16 cellular contexts compared by ENCODE assay signal in genomic region chrX:77070108-77070918, GRCh38.
DNase-seq lines count a peak whose midpoint lies in the region; ATAC-seq, FAIRE-seq and TF ChIP-seq lines count a peak whose summit lies in the region.
"Had no signal": no experiment of that assay in that cellular context is flagged by ENCODE, and none has a peak within 500 bp of the region (broad histone marks: within the 10 kb centered on the region; RNA-seq: fewer than 3 reads in every experiment).

No MANE protein-coding gene starts in this region.

- peaks cover 15% of the 10 kb centered on the region for H3K4me1 ChIP-seq in DOHH2 (ENCODE audit: control insufficient read depth, low read length)
- H3K4me1 ChIP-seq in CD8-positive, alpha-beta memory T cell (ENCODE audit: insufficient read depth, low read length), result no peaks in the 10 kb centered on the region

- peaks cover 12% of the 10 kb centered on the region for H3K4me1 Mint-ChIP-seq in central memory CD8-positive, alpha-beta T cell
- peaks cover 0 to 11% (median 0%) of the 10 kb centered on the region in 3 donors for H3K4me1 Mint-ChIP-seq in CD8-positive, alpha-beta memory T cell

- TF ChIP-seq POLR2A in NB4 (IDR thresholded peaks at IDR 0.05; ENCODE audit: extremely low read depth, insufficient read length), result no peak

- H3K36me3 Mint-ChIP-seq in central memory CD8-positive, alpha-beta T cell (ENCODE audit: insufficient read depth), result no peaks in the 10 kb centered on the region
- H3K36me3 Mint-ChIP-seq in CD8-positive, alpha-beta memory T cell, result no peaks in the 10 kb centered on the region
- H3K36me3 Mint-ChIP-seq: CD4-positive, CD25-positive, alpha-beta regulatory T cell had no signal

- no peaks in the 10 kb centered on the region for H3K9me3 Mint-ChIP-seq in central memory CD8-positive, alpha-beta T cell
- peaks cover 0 to 3% (median 0%) of the 10 kb centered on the region in 5 donors for H3K9me3 Mint-ChIP-seq in CD8-positive, alpha-beta memory T cell

- DNase-seq in GM19239 (ENCODE audit: insufficient read length, low spot score), result no peak
- peak; percentile 3 for DNase-seq in NB4 (ENCODE audit: low read depth)
- DNase-seq in central memory CD8-positive, alpha-beta T cell (ENCODE audit: low spot score in 2 of 2), result no peak
- DNase-seq in NCI-H1092 treated with DMSO at 0.1 percent for 48 hours (lab: John Stamatoyannopoulos, UW), result no peak
- DNase-seq in NCI-H1092 (lab: John Stamatoyannopoulos, UW), result no peak
- DNase-seq in CD8-positive, alpha-beta memory T cell, result no peak
- DNase-seq: activated CD8-positive, alpha-beta memory T cell treated with anti-CD3 and anti-CD28 coated beads, Interleukin-2, amount 50 U/mL, for 48 hours; aorta; CD4-positive, CD25-positive, alpha-beta regulatory T cell; NCI-H1417; occipital lobe; small intestine had no signal

- no peaks in the 10 kb centered on the region for H3K36me3 ChIP-seq in DOHH2 (ENCODE audit: control insufficient read depth, low read length)
- H3K36me3 ChIP-seq in CD8-positive, alpha-beta memory T cell (ENCODE audit: insufficient read depth, low read length), result no peaks in the 10 kb centered on the region

- H3K9me2 ChIP-seq in DOHH2 (replicated peaks; ENCODE audit: control insufficient read depth, low read length), result no peaks in the 10 kb centered on the region

- no peaks in the 10 kb centered on the region for H3K27me3 ChIP-seq in DOHH2 (ENCODE audit: control insufficient read depth, low read length)
- H3K27me3 ChIP-seq in CD8-positive, alpha-beta memory T cell (ENCODE audit: insufficient read depth, low read length, poor library complexity, severe bottlenecking), result no peaks in the 10 kb centered on the region

- peak overlapping the region; percentile 15 for H3K27ac Mint-ChIP-seq in central memory CD8-positive, alpha-beta T cell (ENCODE audit: low read depth)
- no peak overlapping the region for H3K27ac Mint-ChIP-seq in CD8-positive, alpha-beta memory T cell

- POLR2A ChIA-PET in CD8-positive, alpha-beta memory T cell (lab: Charles Lee), result no interaction called here

- TF ChIP-seq CTCF in DOHH2 (IDR thresholded peaks at IDR 0.05; ENCODE audit: low read depth, low read length, poor library complexity, severe bottlenecking) (no peak), NB4 (IDR thresholded peaks at IDR 0.05; ENCODE audit: low read depth, low read length) (no peak)

- peak overlapping the region; percentile 47 for H3K4me3 ChIP-seq in DOHH2 (ENCODE audit: low read length)
- no peak overlapping the region for H3K4me3 ChIP-seq in NB4 (ENCODE audit: low read depth, low read length)
- no peak overlapping the region for H3K4me3 ChIP-seq in CD8-positive, alpha-beta memory T cell (ENCODE audit: low read length)
- H3K4me3 ChIP-seq: lung had no signal

- H3K4me3 Mint-ChIP-seq in central memory CD8-positive, alpha-beta T cell, result no peak overlapping the region
- H3K4me3 Mint-ChIP-seq in CD8-positive, alpha-beta memory T cell, result no peak overlapping the region

- no peaks in the 10 kb centered on the region for H3K27me3 Mint-ChIP-seq in central memory CD8-positive, alpha-beta T cell
- H3K27me3 Mint-ChIP-seq in CD8-positive, alpha-beta memory T cell, result no peaks in the 10 kb centered on the region
- H3K27me3 Mint-ChIP-seq: CD4-positive, CD25-positive, alpha-beta regulatory T cell had no signal

- no peaks in the 10 kb centered on the region for H4K20me1 ChIP-seq in DOHH2 (ENCODE audit: control insufficient read depth, insufficient read depth, low read depth, low read length)

- H3K27ac ChIP-seq in DOHH2 (ENCODE audit: low read depth, low read length), result no peak overlapping the region; the same call in 1 of the 2 replicates
- no peak overlapping the region for H3K27ac ChIP-seq in CD8-positive, alpha-beta memory T cell (ENCODE audit: low read depth, low read length)
- H3K27ac ChIP-seq: RWPE1 had no signal

- no peaks in the 10 kb centered on the region for H3K9me3 ChIP-seq in DOHH2 (ENCODE audit: control insufficient read depth, insufficient read depth, low read length)
- no peaks in the 10 kb centered on the region for H3K9me3 ChIP-seq in CD8-positive, alpha-beta memory T cell (ENCODE audit: low read length)

- H3K79me2 ChIP-seq in DOHH2 (ENCODE audit: control insufficient read depth, low read length), result no peaks in the 10 kb centered on the region

- CTCF ChIA-PET in CD8-positive, alpha-beta memory T cell (lab: Charles Lee), result no interaction called here

- peak overlapping the region; percentile 56 for H3K4me2 ChIP-seq in DOHH2 (ENCODE audit: low read length)

- ATAC-seq in central memory CD8-positive, alpha-beta T cell (replicated peaks; ENCODE audit: extremely low read depth, poor library complexity, severe bottlenecking), result no peak
- ATAC-seq: HCT116 had no signal

- FAIRE-seq in GM19239 (lab: Jason Lieb, UNC), result peak; percentile 74
- FAIRE-seq: small intestine had no signal

- H3F3A ChIP-seq in DOHH2 (ENCODE audit: control insufficient read depth, insufficient read depth), result no peaks in the 10 kb centered on the region
